ENCODE assay signal across 8 cellular contexts in genomic region chr4:76949293-76950051, GRCh38. TPM values are rescaled to one million over a fixed set of nuclear protein-coding genes. Genes with fewer than 3 reads are reported as not detected.
A peak's percentile ranks its signal among the peaks of the same experiment; 100 is the strongest.
DNase-seq lines count a peak whose midpoint lies in the region; TF ChIP-seq lines count a peak whose summit lies in the region.

Gene SEPTIN11, plus strand, starts transcription at chr4:76949752. Its CDS starts 152 bp downstream, at chr4:76949904.

- peak in 1 of 4 donors; percentile 50 for TF ChIP-seq POLR2A in stomach (IDR thresholded peaks at IDR 0.05)

- H3K79me1 ChIP-seq in H9 (ENCODE audit: insufficient read depth, low read depth, low read length, poor library complexity, severe bottlenecking): peaks cover 5% of the 10 kb centered on the region

- no peak within 1 kb of the TSS for H3T11ph ChIP-seq in H9 (ENCODE audit: low read length)

- H3K9ac ChIP-seq in ES-I3 (ENCODE audit: low read depth, low read length) (peak within 1 kb of the TSS; percentile 93), H9 (ENCODE audit: extremely low read depth, insufficient read length, low read length) (peak within 1 kb of the TSS; percentile 18)

- H3K9me3 ChIP-seq in ES-I3 (ENCODE audit: control insufficient read depth, insufficient read depth, low read length) (no peaks in the 10 kb centered on the region), H9 (ENCODE audit: control insufficient read depth, low read depth, low read length) (no peaks in the 10 kb centered on the region), stomach (no peaks in the 10 kb centered on the region)

- H2BK20ac ChIP-seq in H9 (ENCODE audit: low read depth, low read length, poor library complexity, severe bottlenecking): no peak within 1 kb of the TSS

- H3K56ac ChIP-seq in H9 (ENCODE audit: insufficient read length, low read depth, low read length): no peak within 1 kb of the TSS

- H3K27me3 ChIP-seq in H9 (ENCODE audit: insufficient read depth, low read length): no peaks in the 10 kb centered on the region; the same call in 1 of the 2 replicates
- H3K27me3 ChIP-seq in stomach: no peaks in the 10 kb centered on the region

- peak; percentile 89 for DNase-seq in H9
- peak; percentile 83 for DNase-seq in M059J (ENCODE audit: low read depth)
- DNase-seq in SHP77 treated with DMSO at 0.1 percent for 48 hours (lab: John Stamatoyannopoulos, UW): peak; percentile 66
- DNase-seq in activated gamma-delta T cell (lab: John Stamatoyannopoulos, UW): peak; percentile 78
- peak; percentile 85 for DNase-seq in fibroblast of the conjunctiva (ENCODE audit: low read depth)
- peak; percentile 90 for DNase-seq in neural crest cell (ENCODE audit: low read depth, low spot score)
- peak; percentile 91 for DNase-seq in stomach

- no peak within 1 kb of the TSS for H2BK5ac ChIP-seq in H9 (ENCODE audit: insufficient read length, low read length)

- no peak within 1 kb of the TSS for H2BK15ac ChIP-seq in H9 (ENCODE audit: low read depth, low read length)

- no peaks in the 10 kb centered on the region for H3K36me3 ChIP-seq in ES-I3 (ENCODE audit: insufficient read depth, low read length)
- H3K36me3 ChIP-seq in stomach: no peaks in the 10 kb centered on the region

- no peak within 1 kb of the TSS for H3K4ac ChIP-seq in H9 (ENCODE audit: low read depth, low read length)

- H4K5ac ChIP-seq in H9 (ENCODE audit: insufficient read length, low read depth, low read length): no peak within 1 kb of the TSS

- H3K4me2 ChIP-seq in H9 (ENCODE audit: insufficient read depth, insufficient read length, low read length): peak within 1 kb of the TSS; percentile 96

- H2AFZ ChIP-seq in H9 (ENCODE audit: low read length): no peak within 1 kb of the TSS

- no peak within 1 kb of the TSS for H3K23ac ChIP-seq in H9 (ENCODE audit: insufficient read length, low read depth, low read length)

- H3K27me3 Mint-ChIP-seq in H9 (ENCODE audit: low read depth) (peaks cover 21% of the 10 kb centered on the region), neural crest cell (ENCODE audit: low read depth) (no peaks in the 10 kb centered on the region)

- H3K4me3 ChIP-seq in stomach: peak within 1 kb of the TSS; percentile 81 to 92 (median 89)

- WGBS in H9 (ENCODE audit: extremely low coverage, insufficient read length, low lambda C conversion rate): no CpG with 5 or more reads among the region's 85 CpGs
- WGBS in stomach, 5 donors: 0 to 1% (median 0%) methylated on average over 11 to 85 of the region's 85 CpGs

- H3K9me3 Mint-ChIP-seq in H9: no peaks in the 10 kb centered on the region
- H3K9me3 Mint-ChIP-seq in neural crest cell: no peaks in the 10 kb centered on the region

- H3K27ac Mint-ChIP-seq in H9: peak within 1 kb of the TSS in 1 of 3 experiments; percentile 15; a peak in 1 of 7 replicates
- H3K27ac Mint-ChIP-seq in neural crest cell (ENCODE audit: unreplicated experiment): peak within 1 kb of the TSS; percentile 97

- H3K4me3 Mint-ChIP-seq in H9 (peak within 1 kb of the TSS; percentile 83 to 84), neural crest cell (peak within 1 kb of the TSS; percentile 90)

- H3K27ac ChIP-seq in H9 (ENCODE audit: insufficient read length, low read depth, low read length): no peak within 1 kb of the TSS
- H3K27ac ChIP-seq in stomach: peak within 1 kb of the TSS; percentile 89 to 92 (median 91)

- no peak for TF ChIP-seq EP300 in stomach (IDR thresholded peaks at IDR 0.05)

- H3K4me1 ChIP-seq in ES-I3 (ENCODE audit: insufficient read depth, low read length): peaks cover 6% of the 10 kb centered on the region; the same call in 1 of the 2 replicates
- H3K4me1 ChIP-seq in H9 (ENCODE audit: insufficient read depth, low read length): peaks cover 2% of the 10 kb centered on the region; the same call in 1 of the 2 replicates
- peaks cover 13 to 58% (median 41%) of the 10 kb centered on the region in 4 donors for H3K4me1 ChIP-seq in stomach

- H2BK120ac ChIP-seq in H9 (ENCODE audit: low read depth, low read length, poor library complexity, severe bottlenecking): no peak within 1 kb of the TSS

- H3K18ac ChIP-seq in H9 (ENCODE audit: insufficient read length, low read depth, low read length): peak within 1 kb of the TSS; percentile 64

- H3K36me3 Mint-ChIP-seq in H9 (ENCODE audit: insufficient read depth in 1 of 3, low read depth in 3 of 3) (no peaks in the 10 kb centered on the region; a peak in 2 of 7 replicates), neural crest cell (ENCODE audit: low read depth) (peaks cover 6% of the 10 kb centered on the region)

- H3K79me2 ChIP-seq in H9 (ENCODE audit: insufficient read depth, low read length): peaks cover 20% of the 10 kb centered on the region; the same call in 1 of the 2 replicates

- no peak within 1 kb of the TSS for H2BK12ac ChIP-seq in H9 (ENCODE audit: insufficient read length, low read depth, low read length)

- no peak within 1 kb of the TSS for H4K8ac ChIP-seq in H9 (replicated peaks; ENCODE audit: insufficient read length, low read depth, low read length)

- H3K23me2 ChIP-seq in H9 (ENCODE audit: insufficient read length, low read depth, low read length, poor library complexity, severe bottlenecking): peaks cover 23% of the 10 kb centered on the region

- no peak; the same call in 2 of the 3 replicates for TF ChIP-seq CTCF in H9 (conservative IDR thresholded peaks at IDR 0.05)
- TF ChIP-seq CTCF in neural crest cell (conservative IDR thresholded peaks at IDR 0.05): peak; percentile 19
- peak in 1 of 7 experiments; percentile 12 for TF ChIP-seq CTCF in stomach (IDR thresholded peaks at IDR 0.05)

- intact Hi-C loops in stomach (cut with DNase I; ENCODE audit: low total_unique reads): loop anchor here (10.0 kb wide), 1 partner anchor 85 kb away; no protein-coding TSS in a partner anchor

- H4K20me1 ChIP-seq in H9 (ENCODE audit: control insufficient read depth, insufficient read depth, insufficient read length): no peaks in the 10 kb centered on the region

- peak within 1 kb of the TSS; percentile 62 for H3K14ac ChIP-seq in H9 (ENCODE audit: insufficient read depth, low read length)

- no peak within 1 kb of the TSS for H4K91ac ChIP-seq in H9 (ENCODE audit: insufficient read length, low read depth, low read length)

- no peak within 1 kb of the TSS for H2AK5ac ChIP-seq in H9 (ENCODE audit: insufficient read length, low read length)

- peaks cover 21 to 26% of the 10 kb centered on the region in 2 experiments for H3K4me1 Mint-ChIP-seq in H9
- H3K4me1 Mint-ChIP-seq in neural crest cell: peaks cover 65% of the 10 kb centered on the region

RNA-seq across cellular contexts. Expression of gene SEPTIN11, which starts in this region (rescaled TPM):
- total RNA-seq in H9 (2021) (72.6 and 77.3 TPM in 2 replicates), neural crest cell (187 and 192 TPM in 2 replicates), stomach (100 to 1,000 TPM in 3 of 5 donors, 10 to 100 TPM in 2; 29.0 to 298 (median 201) TPM)
- total RNA-seq in M059J (2014; rRNA removed; shearing (Covaris generic)): 27.4 and 34.0 TPM in 2 replicates
- 10 to 100 TPM in 2 of 3 donors, 1 to 10 TPM in 1; 9.3 to 45.8 (median 43.3) TPM for polyA plus RNA-seq in stomach
